ENCODE assay signal across 16 cellular contexts in the genomic region with DNA sequence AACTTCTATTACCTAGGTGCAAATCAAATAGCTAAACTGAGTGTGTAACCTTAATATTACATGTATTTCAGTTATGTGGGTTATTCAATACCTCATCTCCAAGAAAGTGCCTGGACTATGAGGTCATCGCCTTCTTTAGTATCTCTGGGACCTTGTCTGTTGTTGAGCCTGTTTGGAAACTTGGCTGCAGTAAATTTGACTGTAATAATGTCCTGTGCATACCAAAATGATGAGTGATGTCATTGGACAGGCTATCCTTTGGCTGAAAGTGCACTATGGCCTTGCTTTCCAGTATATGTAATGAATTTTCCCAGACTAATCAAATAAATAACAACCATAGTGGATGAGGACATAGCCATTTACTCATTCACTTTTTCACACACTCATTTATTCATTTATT.
A peak's percentile ranks its signal among the peaks of the same experiment; 100 is the strongest.
DNase-seq lines count a peak whose midpoint lies in the region; ATAC-seq and TF ChIP-seq lines count a peak whose summit lies in the region.
"Had no signal": no experiment of that assay in that cellular context is flagged by ENCODE, and none has a peak within 500 bp of the region (broad histone marks: within the 10 kb centered on the region; RNA-seq: fewer than 3 reads in every experiment).

No MANE protein-coding gene starts in this region.

- DNase-seq in EL (peak; percentile 91), RKO (ENCODE audit: low spot score) (peak; percentile 5), fibroblast of mammary gland (ENCODE audit: low read depth) (peak; percentile 11), osteoblast (ENCODE audit: insufficient read length, low spot score, missing footprints) (peak; percentile 36), ascending aorta (ENCODE audit: low spot score in 2 of 2) (no peak), NCI-H226 (no peak)
- no peak for DNase-seq in activated naive CD4-positive, alpha-beta T cell treated with anti-CD3 and anti-CD28 coated beads for 36 hours
- DNase-seq: activated naive CD8-positive, alpha-beta T cell treated with anti-CD3 and anti-CD28 coated beads, Interleukin-2, amount 10 ng/mL, durations not matched to agents 7 days and 5 days; activated T-cell treated with anti-CD3 and anti-CD28 coated beads for 4 hours; dorsolateral prefrontal cortex; NCI-H1092 treated with DMSO at 0.1 percent for 48 hours; stimulated activated naive CD8-positive, alpha-beta T cell treated with anti-CD3 and anti-CD28 coated beads, Interleukin-15, amount 100 ng/mL, for 72 hours had no signal

- H3K27ac ChIP-seq in osteoblast (ENCODE audit: low read depth, low read length) = no peak overlapping the region
- no peak overlapping the region for H3K27ac ChIP-seq in ascending aorta
- H3K27ac ChIP-seq: dorsolateral prefrontal cortex had no signal

- H3K27me3 Mint-ChIP-seq in activated naive CD4-positive, alpha-beta T cell treated with anti-CD3 and anti-CD28 coated beads for 36 hours (ENCODE audit: low read depth) = no peaks in the 10 kb centered on the region
- H3K27me3 Mint-ChIP-seq: activated naive CD8-positive, alpha-beta T cell treated with anti-CD3 and anti-CD28 coated beads, Interleukin-2, amount 10 ng/mL, durations not matched to agents 7 days and 5 days; stimulated activated naive CD8-positive, alpha-beta T cell treated with anti-CD3 and anti-CD28 coated beads, Interleukin-15, amount 100 ng/mL, for 72 hours had no signal

- H3K4me1 ChIP-seq in osteoblast (ENCODE audit: insufficient read depth, low read length) = no peaks in the 10 kb centered on the region
- no peaks in the 10 kb centered on the region for H3K4me1 ChIP-seq in ascending aorta

- H3K36me3 Mint-ChIP-seq in activated naive CD4-positive, alpha-beta T cell treated with anti-CD3 and anti-CD28 coated beads for 36 hours (ENCODE audit: low read depth) = no peaks in the 10 kb centered on the region
- H3K36me3 Mint-ChIP-seq: activated naive CD8-positive, alpha-beta T cell treated with anti-CD3 and anti-CD28 coated beads, Interleukin-2, amount 10 ng/mL, durations not matched to agents 7 days and 5 days had no signal

- TF ChIP-seq CTCF in fibroblast of mammary gland (conservative IDR thresholded peaks at IDR 0.05; ENCODE audit: control insufficient read depth, insufficient read depth, low read depth, low read length) (no peak), osteoblast (IDR thresholded peaks at IDR 0.05; ENCODE audit: extremely low read depth, low read depth, low read length) (no peak), ascending aorta (IDR thresholded peaks at IDR 0.05) (no peak)

- H3K4me3 ChIP-seq in fibroblast of mammary gland (ENCODE audit: control insufficient read depth, low read depth, low read length) = no peak overlapping the region
- H3K4me3 ChIP-seq in osteoblast (ENCODE audit: insufficient read depth, low read length) = no peak overlapping the region
- no peak overlapping the region for H3K4me3 ChIP-seq in ascending aorta
- H3K4me3 ChIP-seq: dorsolateral prefrontal cortex had no signal

- H3K27ac Mint-ChIP-seq in activated naive CD4-positive, alpha-beta T cell treated with anti-CD3 and anti-CD28 coated beads for 36 hours = no peak overlapping the region
- H3K27ac Mint-ChIP-seq: activated naive CD8-positive, alpha-beta T cell treated with anti-CD3 and anti-CD28 coated beads, Interleukin-2, amount 10 ng/mL, durations not matched to agents 7 days and 5 days; nephron; stimulated activated naive CD8-positive, alpha-beta T cell treated with anti-CD3 and anti-CD28 coated beads, Interleukin-15, amount 100 ng/mL, for 72 hours; T-helper 1 cell treated with Interleukin-12 subunit alpha and Interleukin-12 subunit beta and Interleukin-4 antibody, amounts not matched to agents 30 μg/mL and 1 μg/mL, for 36 hours had no signal

- no peaks in the 10 kb centered on the region for H3K9me3 Mint-ChIP-seq in activated naive CD4-positive, alpha-beta T cell treated with anti-CD3 and anti-CD28 coated beads for 36 hours
- H3K9me3 Mint-ChIP-seq: activated naive CD8-positive, alpha-beta T cell treated with anti-CD3 and anti-CD28 coated beads, Interleukin-2, amount 10 ng/mL, durations not matched to agents 7 days and 5 days; nephron; T-helper 1 cell treated with Interleukin-12 subunit alpha and Interleukin-12 subunit beta and Interleukin-4 antibody, amounts not matched to agents 30 μg/mL and 1 μg/mL, for 36 hours had no signal

- CTCF ChIA-PET in activated naive CD4-positive, alpha-beta T cell treated with anti-CD3 and anti-CD28 coated beads for 36 hours (lab: Charles Lee) = no interaction called here

- H3K4me2 ChIP-seq in osteoblast (ENCODE audit: insufficient read depth, low read length) = no peak overlapping the region

- H3K4me3 Mint-ChIP-seq in activated naive CD4-positive, alpha-beta T cell treated with anti-CD3 and anti-CD28 coated beads for 36 hours = no peak overlapping the region
- H3K4me3 Mint-ChIP-seq: activated naive CD8-positive, alpha-beta T cell treated with anti-CD3 and anti-CD28 coated beads, Interleukin-2, amount 10 ng/mL, durations not matched to agents 7 days and 5 days; nephron; stimulated activated naive CD8-positive, alpha-beta T cell treated with anti-CD3 and anti-CD28 coated beads, Interleukin-15, amount 100 ng/mL, for 72 hours; T-helper 1 cell treated with Interleukin-12 subunit alpha and Interleukin-12 subunit beta and Interleukin-4 antibody, amounts not matched to agents 30 μg/mL and 1 μg/mL, for 36 hours had no signal

- H3K9me3 ChIP-seq in osteoblast (ENCODE audit: low read depth, low read length) (no peaks in the 10 kb centered on the region), ascending aorta (no peaks in the 10 kb centered on the region)

- H3K79me2 ChIP-seq in osteoblast (ENCODE audit: insufficient read depth, low read length) = no peaks in the 10 kb centered on the region

- H2AFZ ChIP-seq in osteoblast (ENCODE audit: low read length) = no peak overlapping the region

- intact Hi-C loops in ascending aorta (cut with DNase I) = no loop called here
- intact Hi-C loops in activated naive CD4-positive, alpha-beta T cell treated with anti-CD3 and anti-CD28 coated beads for 36 hours (cut with micrococcal nuclease) = no loop called here

- no peaks in the 10 kb centered on the region for H4K20me1 ChIP-seq in osteoblast (ENCODE audit: insufficient read depth, low read length)

- ATAC-seq in HG03039 (IDR thresholded peaks at IDR 0.05; ENCODE audit: unreplicated experiment) = no peak
- ATAC-seq: left lobe of liver; stimulated activated naive CD8-positive, alpha-beta T cell treated with anti-CD3 and anti-CD28 coated beads, Interleukin-15, amount 100 ng/mL, for 72 hours had no signal

- H3K36me3 ChIP-seq in osteoblast (ENCODE audit: insufficient read depth, low read length) (no peaks in the 10 kb centered on the region), ascending aorta (no peaks in the 10 kb centered on the region)

- H3K27me3 ChIP-seq in osteoblast (ENCODE audit: insufficient read depth, low read length) (no peaks in the 10 kb centered on the region), ascending aorta (no peaks in the 10 kb centered on the region)
- H3K27me3 ChIP-seq: dorsolateral prefrontal cortex had no signal

- H3K4me1 Mint-ChIP-seq in activated naive CD4-positive, alpha-beta T cell treated with anti-CD3 and anti-CD28 coated beads for 36 hours (ENCODE audit: low read depth) = no peaks in the 10 kb centered on the region
- H3K4me1 Mint-ChIP-seq: activated naive CD8-positive, alpha-beta T cell treated with anti-CD3 and anti-CD28 coated beads, Interleukin-2, amount 10 ng/mL, durations not matched to agents 7 days and 5 days; nephron; stimulated activated naive CD8-positive, alpha-beta T cell treated with anti-CD3 and anti-CD28 coated beads, Interleukin-15, amount 100 ng/mL, for 72 hours had no signal

Comparison
In these comparisons a context has a peak if more than half of its experiments do, and no peak if none do; other contexts are left out.
1. DNase-seq: peak in EL (single experiment), RKO (single experiment), fibroblast of mammary gland (single experiment) and osteoblast (single experiment); none in ascending aorta (0 of 2), NCI-H226 (single experiment) and activated naive CD4-positive, alpha-beta T cell treated with anti-CD3 and anti-CD28 coated beads for 36 hours (single experiment).